22 cellular contexts compared by ENCODE assay signal in genomic region chr18:76710646-76711520, GRCh38.
A peak's percentile ranks its signal among the peaks of the same experiment; 100 is the strongest.
DNase-seq lines count a peak whose midpoint lies in the region; ATAC-seq and TF ChIP-seq lines count a peak whose summit lies in the region.
"Had no signal": no experiment of that assay in that cellular context is flagged by ENCODE, and none has a peak within 500 bp of the region (broad histone marks: within the 10 kb centered on the region; RNA-seq: fewer than 3 reads in every experiment).

No MANE protein-coding gene starts in this region.

- H3T11ph ChIP-seq in H9 (ENCODE audit: low read length) = no peak overlapping the region

- no CpG with 5 or more reads among the region's 12 CpGs for WGBS in H9 (ENCODE audit: extremely low coverage, insufficient read length, low lambda C conversion rate)
- WGBS in trophoblast cell (ENCODE audit: extremely low coverage, insufficient coverage, insufficient read length) = no CpG with 5 or more reads among the region's 12 CpGs

- H4K8ac ChIP-seq in H9 (replicated peaks; ENCODE audit: insufficient read length, low read depth, low read length) = no peak overlapping the region
- no peak overlapping the region for H4K8ac ChIP-seq in trophoblast cell (ENCODE audit: low read depth, low read length)

- H3K18ac ChIP-seq in H9 (ENCODE audit: insufficient read length, low read depth, low read length) (no peak overlapping the region), trophoblast cell (ENCODE audit: low read length) (no peak overlapping the region)

- H3K27me3 Mint-ChIP-seq in activated CD8-positive, alpha-beta T cell treated with anti-CD3 and anti-CD28 coated beads, Interleukin-2, amount 10 ng/mL, durations not matched to agents 7 days and 5 days (ENCODE audit: low read depth) = peaks cover 5% of the 10 kb centered on the region
- no peaks in the 10 kb centered on the region for H3K27me3 Mint-ChIP-seq in activated CD8-positive, alpha-beta T cell treated with anti-CD3 and anti-CD28 coated beads for 36 hours
- peaks cover 3% of the 10 kb centered on the region; the same call in 1 of the 2 replicates for H3K27me3 Mint-ChIP-seq in H9 (ENCODE audit: low read depth)
- H3K27me3 Mint-ChIP-seq in activated naive CD8-positive, alpha-beta T cell treated with anti-CD3 and anti-CD28 coated beads, Interleukin-2, amount 50 U/mL, for 24 hours = peaks cover 4% of the 10 kb centered on the region

- H3K4me3 ChIP-seq in coronary artery = no peak overlapping the region
- peak overlapping the region; percentile 34 for H3K4me3 ChIP-seq in trophoblast cell (ENCODE audit: low read depth, low read length)
- H3K4me3 ChIP-seq: GM23338, HAP-1, Peyer's patch had no signal

- H4K91ac ChIP-seq in H9 (ENCODE audit: insufficient read length, low read depth, low read length) = no peak overlapping the region
- H4K91ac ChIP-seq in trophoblast cell (ENCODE audit: low read depth, low read length) = no peak overlapping the region

- no peak overlapping the region for H3K4ac ChIP-seq in H9 (ENCODE audit: low read depth, low read length)
- H3K4ac ChIP-seq in trophoblast cell (ENCODE audit: low read depth, low read length) = no peak overlapping the region

- H2BK5ac ChIP-seq in H9 (ENCODE audit: insufficient read length, low read length) (no peak overlapping the region), trophoblast cell (ENCODE audit: low read depth, low read length, poor library complexity) (no peak overlapping the region)

- TF ChIP-seq CTCF in activated CD8-positive, alpha-beta T cell treated with anti-CD3 and anti-CD28 coated beads for 36 hours (IDR thresholded peaks at IDR 0.05) = no peak
- 0 out of 3 replicates have a peak, but pooled peaks have one; percentile 10 for TF ChIP-seq CTCF in H9 (conservative IDR thresholded peaks at IDR 0.05)
- no peak for TF ChIP-seq CTCF in coronary artery (IDR thresholded peaks at IDR 0.05)

- no peaks in the 10 kb centered on the region for H3K9me3 Mint-ChIP-seq in activated CD8-positive, alpha-beta T cell treated with anti-CD3 and anti-CD28 coated beads, Interleukin-2, amount 10 ng/mL, durations not matched to agents 7 days and 5 days (ENCODE audit: insufficient read depth)
- no peaks in the 10 kb centered on the region for H3K9me3 Mint-ChIP-seq in activated CD8-positive, alpha-beta T cell treated with anti-CD3 and anti-CD28 coated beads for 36 hours
- H3K9me3 Mint-ChIP-seq in H9 = no peaks in the 10 kb centered on the region
- no peaks in the 10 kb centered on the region for H3K9me3 Mint-ChIP-seq in activated naive CD8-positive, alpha-beta T cell treated with anti-CD3 and anti-CD28 coated beads, Interleukin-2, amount 50 U/mL, for 24 hours
- H3K9me3 Mint-ChIP-seq: GM23338 had no signal

- H4K12ac ChIP-seq in trophoblast cell (ENCODE audit: low read depth, low read length) = no peak overlapping the region

- no peak overlapping the region for H3K56ac ChIP-seq in H9 (ENCODE audit: insufficient read length, low read depth, low read length)

- no peak for DNase-seq in activated CD8-positive, alpha-beta T cell treated with anti-CD3 and anti-CD28 coated beads, Interleukin-2, amount 10 ng/mL, durations not matched to agents 7 days and 5 days
- DNase-seq in activated CD8-positive, alpha-beta T cell treated with anti-CD3 and anti-CD28 coated beads for 36 hours = no peak
- DNase-seq in H9 = no peak
- DNase-seq in coronary artery (ENCODE audit: low spot score) = peak; percentile 46
- no peak for DNase-seq in trophoblast cell
- no peak for DNase-seq in activated naive CD8-positive, alpha-beta T cell treated with anti-CD3 and anti-CD28 coated beads, Interleukin-2, amount 50 U/mL, for 24 hours
- DNase-seq: Calu3, DMS79 treated with DMSO at 0.1 percent for 48 hours, Karpas-422, NCI-H1092, NCI-H1417 treated with DMSO at 0.1 percent for 48 hours, NCI-H1694 treated with DMSO at 0.1 percent for 48 hours, NCI-H2081 treated with DMSO at 0.1 percent for 48 hours, NCI-H2171, NCI-H226, NCI-H510A, NCI-H69, Peyer's patch had no signal

- POLR2A ChIA-PET in activated CD8-positive, alpha-beta T cell treated with anti-CD3 and anti-CD28 coated beads, Interleukin-2, amount 10 ng/mL, durations not matched to agents 7 days and 5 days (lab: Charles Lee) = no interaction called here
- POLR2A ChIA-PET in activated CD8-positive, alpha-beta T cell treated with anti-CD3 and anti-CD28 coated beads for 36 hours (lab: Charles Lee) = no interaction called here

- no peak overlapping the region for H4K5ac ChIP-seq in H9 (ENCODE audit: insufficient read length, low read depth, low read length)

- H3K27ac Mint-ChIP-seq in activated CD8-positive, alpha-beta T cell treated with anti-CD3 and anti-CD28 coated beads, Interleukin-2, amount 10 ng/mL, durations not matched to agents 7 days and 5 days = peak overlapping the region; percentile 39
- no peak overlapping the region for H3K27ac Mint-ChIP-seq in activated CD8-positive, alpha-beta T cell treated with anti-CD3 and anti-CD28 coated beads for 36 hours
- H3K27ac Mint-ChIP-seq in H9 = no peak overlapping the region
- no peak overlapping the region for H3K27ac Mint-ChIP-seq in activated naive CD8-positive, alpha-beta T cell treated with anti-CD3 and anti-CD28 coated beads, Interleukin-2, amount 50 U/mL, for 24 hours
- H3K27ac Mint-ChIP-seq: GM23338 had no signal

- H3K4me1 Mint-ChIP-seq in activated CD8-positive, alpha-beta T cell treated with anti-CD3 and anti-CD28 coated beads, Interleukin-2, amount 10 ng/mL, durations not matched to agents 7 days and 5 days (ENCODE audit: low read depth) = peaks cover 15% of the 10 kb centered on the region
- H3K4me1 Mint-ChIP-seq in activated CD8-positive, alpha-beta T cell treated with anti-CD3 and anti-CD28 coated beads for 36 hours (ENCODE audit: low read depth) = no peaks in the 10 kb centered on the region
- H3K4me1 Mint-ChIP-seq in H9 = peaks cover 0 to 8% of the 10 kb centered on the region in 2 experiments; a peak in 3 of 4 replicates
- H3K4me1 Mint-ChIP-seq in activated naive CD8-positive, alpha-beta T cell treated with anti-CD3 and anti-CD28 coated beads, Interleukin-2, amount 50 U/mL, for 24 hours = peaks cover 3% of the 10 kb centered on the region

- H3K79me1 ChIP-seq in H9 (ENCODE audit: insufficient read depth, low read depth, low read length, poor library complexity, severe bottlenecking) = no peaks in the 10 kb centered on the region
- no peaks in the 10 kb centered on the region for H3K79me1 ChIP-seq in trophoblast cell (ENCODE audit: low read length)

- H3K4me2 ChIP-seq in H9 (ENCODE audit: insufficient read depth, insufficient read length, low read length) = no peak overlapping the region
- H3K4me2 ChIP-seq in trophoblast cell (ENCODE audit: low read length) = no peak overlapping the region
- H3K4me2 ChIP-seq: GM23338 had no signal

- no peak overlapping the region for H2BK15ac ChIP-seq in H9 (ENCODE audit: low read depth, low read length)

- no peaks in the 10 kb centered on the region for H3K79me2 ChIP-seq in H9 (ENCODE audit: insufficient read depth, low read length)
- no peaks in the 10 kb centered on the region for H3K79me2 ChIP-seq in trophoblast cell (ENCODE audit: control insufficient read depth, insufficient read depth, low read length, poor library complexity)

- no peaks in the 10 kb centered on the region for H4K20me1 ChIP-seq in H9 (ENCODE audit: control insufficient read depth, insufficient read depth, insufficient read length)

- no peak overlapping the region for H2BK20ac ChIP-seq in H9 (ENCODE audit: low read depth, low read length, poor library complexity, severe bottlenecking)

- intact Hi-C loops in activated CD8-positive, alpha-beta T cell treated with anti-CD3 and anti-CD28 coated beads for 36 hours (cut with micrococcal nuclease) = loop anchor here (1.0 kb wide), 1 partner anchor 312 kb away; no protein-coding TSS in a partner anchor

- H2BK120ac ChIP-seq in H9 (ENCODE audit: low read depth, low read length, poor library complexity, severe bottlenecking) (no peak overlapping the region), trophoblast cell (ENCODE audit: insufficient read depth, low read length, poor library complexity) (no peak overlapping the region)

- H3K23me2 ChIP-seq in H9 (ENCODE audit: insufficient read length, low read depth, low read length, poor library complexity, severe bottlenecking) = no peaks in the 10 kb centered on the region

- no peak overlapping the region for H2BK12ac ChIP-seq in H9 (ENCODE audit: insufficient read length, low read depth, low read length)
- H2BK12ac ChIP-seq in trophoblast cell (ENCODE audit: low read length) = no peak overlapping the region

- H3K27ac ChIP-seq in H9 (ENCODE audit: insufficient read length, low read depth, low read length) (no peak overlapping the region), coronary artery (no peak overlapping the region), trophoblast cell (ENCODE audit: low read depth, low read length) (no peak overlapping the region)
- H3K27ac ChIP-seq: HL-60, Peyer's patch had no signal

- H3K36me3 Mint-ChIP-seq in activated CD8-positive, alpha-beta T cell treated with anti-CD3 and anti-CD28 coated beads, Interleukin-2, amount 10 ng/mL, durations not matched to agents 7 days and 5 days (ENCODE audit: low read depth) = no peaks in the 10 kb centered on the region
- no peaks in the 10 kb centered on the region for H3K36me3 Mint-ChIP-seq in activated CD8-positive, alpha-beta T cell treated with anti-CD3 and anti-CD28 coated beads for 36 hours (ENCODE audit: low read depth)
- H3K36me3 Mint-ChIP-seq in H9 (ENCODE audit: insufficient read depth in 1 of 3, low read depth in 3 of 3) = no peaks in the 10 kb centered on the region; a peak in 2 of 7 replicates
- no peaks in the 10 kb centered on the region for H3K36me3 Mint-ChIP-seq in activated naive CD8-positive, alpha-beta T cell treated with anti-CD3 and anti-CD28 coated beads, Interleukin-2, amount 50 U/mL, for 24 hours (ENCODE audit: low read depth)

- H3K4me3 Mint-ChIP-seq in activated CD8-positive, alpha-beta T cell treated with anti-CD3 and anti-CD28 coated beads, Interleukin-2, amount 10 ng/mL, durations not matched to agents 7 days and 5 days = no peak overlapping the region
- no peak overlapping the region for H3K4me3 Mint-ChIP-seq in activated CD8-positive, alpha-beta T cell treated with anti-CD3 and anti-CD28 coated beads for 36 hours
- H3K4me3 Mint-ChIP-seq in H9 = no peak overlapping the region
- no peak overlapping the region for H3K4me3 Mint-ChIP-seq in activated naive CD8-positive, alpha-beta T cell treated with anti-CD3 and anti-CD28 coated beads, Interleukin-2, amount 50 U/mL, for 24 hours
- H3K4me3 Mint-ChIP-seq: GM23338 had no signal

- H3K14ac ChIP-seq in H9 (ENCODE audit: insufficient read depth, low read length) (no peak overlapping the region), trophoblast cell (ENCODE audit: low read length) (no peak overlapping the region)

- H3K9me3 ChIP-seq in H9 (ENCODE audit: control insufficient read depth, low read depth, low read length) = no peaks in the 10 kb centered on the region
- peaks cover 1% of the 10 kb centered on the region for H3K9me3 ChIP-seq in trophoblast cell (ENCODE audit: insufficient read depth, low read depth, low read length)
- H3K9me3 ChIP-seq: HAP-1, Peyer's patch had no signal

- no peaks in the 10 kb centered on the region for H3K36me3 ChIP-seq in trophoblast cell (ENCODE audit: control insufficient read depth in 1 of 2, insufficient read depth in 2 of 2, low read length in 2 of 2)
- H3K36me3 ChIP-seq: HAP-1, Peyer's patch had no signal

- H3K9ac ChIP-seq in H9 (ENCODE audit: extremely low read depth, insufficient read length, low read length) = no peak overlapping the region
- no peak overlapping the region for H3K9ac ChIP-seq in trophoblast cell (ENCODE audit: low read length)

- no peaks in the 10 kb centered on the region for H3K27me3 ChIP-seq in H9 (ENCODE audit: insufficient read depth, low read length)
- no peaks in the 10 kb centered on the region for H3K27me3 ChIP-seq in trophoblast cell (ENCODE audit: insufficient read depth, low read length)
- H3K27me3 ChIP-seq: Peyer's patch had no signal

- H2AK5ac ChIP-seq in H9 (ENCODE audit: insufficient read length, low read length) (no peak overlapping the region), trophoblast cell (ENCODE audit: low read length) (no peak overlapping the region)

- ATAC-seq in activated CD8-positive, alpha-beta T cell treated with anti-CD3 and anti-CD28 coated beads, Interleukin-2, amount 10 ng/mL, durations not matched to agents 7 days and 5 days = no peak
- ATAC-seq in activated CD8-positive, alpha-beta T cell treated with anti-CD3 and anti-CD28 coated beads for 36 hours = no peak
- ATAC-seq in GM21515 (IDR thresholded peaks at IDR 0.05; ENCODE audit: unreplicated experiment) = no peak
- ATAC-seq in activated naive CD8-positive, alpha-beta T cell treated with anti-CD3 and anti-CD28 coated beads, Interleukin-2, amount 50 U/mL, for 24 hours = no peak
- ATAC-seq: GM23338 had no signal

- H3K23ac ChIP-seq in H9 (ENCODE audit: insufficient read length, low read depth, low read length) (no peak overlapping the region), trophoblast cell (ENCODE audit: low read length) (no peak overlapping the region)

- CTCF ChIA-PET in activated CD8-positive, alpha-beta T cell treated with anti-CD3 and anti-CD28 coated beads, Interleukin-2, amount 10 ng/mL, durations not matched to agents 7 days and 5 days (lab: Charles Lee) = interaction anchor here (1.1 to 3.2 kb wide), 7 partner anchors 11 to 312 kb away, joined by 3 to 42 read pairs (median 8); no protein-coding TSS in a partner anchor
- CTCF ChIA-PET in activated CD8-positive, alpha-beta T cell treated with anti-CD3 and anti-CD28 coated beads for 36 hours (lab: Charles Lee) = interaction anchor here (0.9 to 6.9 kb wide), 7 partner anchors 9 to 312 kb away, joined by 3 to 117 read pairs (median 6); no protein-coding TSS in a partner anchor

- H3K4me1 ChIP-seq in H9 (ENCODE audit: insufficient read depth, low read length) (no peaks in the 10 kb centered on the region), trophoblast cell (ENCODE audit: control insufficient read depth in 1 of 2, insufficient read depth in 2 of 2, low read length in 2 of 2) (no peaks in the 10 kb centered on the region)
- H3K4me1 ChIP-seq: HAP-1, Peyer's patch had no signal

- H2AFZ ChIP-seq in H9 (ENCODE audit: low read length) (no peak overlapping the region), trophoblast cell (ENCODE audit: insufficient read depth, low read length, poor library complexity) (no peak overlapping the region)
- H2AFZ ChIP-seq: GM23338 had no signal
